Comparison of ENCODE assay signal across 1 cellular context in the genomic region with DNA sequence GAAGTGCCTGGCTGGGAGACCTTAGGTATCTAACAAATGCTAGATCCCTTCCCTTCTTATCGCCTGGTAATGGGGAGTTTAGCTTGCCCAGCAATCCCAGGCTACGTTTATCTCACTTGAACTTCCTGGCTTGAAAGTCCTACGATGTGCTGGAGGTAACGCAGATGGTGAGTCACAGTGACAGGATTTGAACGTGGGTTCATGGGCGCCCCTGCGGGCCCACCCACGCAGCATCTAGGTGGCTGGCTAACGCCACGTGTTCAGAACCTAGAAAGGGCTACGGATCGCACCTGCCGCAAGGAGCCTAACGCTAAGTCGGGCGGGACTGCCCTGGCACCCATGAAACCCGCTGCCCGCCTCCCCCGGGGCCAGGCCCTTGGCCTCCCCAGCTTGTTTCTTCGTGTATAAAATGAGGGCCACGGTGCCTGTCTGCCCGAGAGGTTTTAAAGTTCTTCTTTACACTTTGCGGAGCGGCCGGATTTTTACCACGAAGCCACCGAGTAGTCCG.
TF ChIP-seq lines count a peak whose summit lies in the region.

No MANE protein-coding gene starts in this region.

TF ChIP-seq in HepG2, 621 proteins besides CTCF, POLR2A, EP300 and RAD21 (continued from another document and continues in another):
- TF ChIP-seq, protein P1, sequence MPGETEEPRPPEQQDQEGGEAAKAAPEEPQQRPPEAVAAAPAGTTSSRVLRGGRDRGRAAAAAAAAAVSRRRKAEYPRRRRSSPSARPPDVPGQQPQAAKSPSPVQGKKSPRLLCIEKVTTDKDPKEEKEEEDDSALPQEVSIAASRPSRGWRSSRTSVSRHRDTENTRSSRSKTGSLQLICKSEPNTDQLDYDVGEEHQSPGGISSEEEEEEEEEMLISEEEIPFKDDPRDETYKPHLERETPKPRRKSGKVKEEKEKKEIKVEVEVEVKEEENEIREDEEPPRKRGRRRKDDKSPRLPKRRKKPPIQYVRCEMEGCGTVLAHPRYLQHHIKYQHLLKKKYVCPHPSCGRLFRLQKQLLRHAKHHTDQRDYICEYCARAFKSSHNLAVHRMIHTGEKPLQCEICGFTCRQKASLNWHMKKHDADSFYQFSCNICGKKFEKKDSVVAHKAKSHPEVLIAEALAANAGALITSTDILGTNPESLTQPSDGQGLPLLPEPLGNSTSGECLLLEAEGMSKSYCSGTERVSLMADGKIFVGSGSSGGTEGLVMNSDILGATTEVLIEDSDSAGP (CRISPR knock-in tag; IDR thresholded peaks at IDR 0.05; ENCODE audit: borderline replicate concordance), result peak; percentile 84; the same call in 1 of the 2 replicates
- 0 out of 2 replicates have a peak, but pooled peaks have one; percentile 31 for TF ChIP-seq MED1 (CRISPR knock-in tag; IDR thresholded peaks at IDR 0.05)
- no peak for TF ChIP-seq ZNF589 (CRISPR knock-in tag; conservative IDR thresholded peaks at IDR 0.05)
- TF ChIP-seq ZNF136 (CRISPR knock-in tag; IDR thresholded peaks at IDR 0.05; ENCODE audit: low read depth), result no peak
- TF ChIP-seq, protein P2, sequence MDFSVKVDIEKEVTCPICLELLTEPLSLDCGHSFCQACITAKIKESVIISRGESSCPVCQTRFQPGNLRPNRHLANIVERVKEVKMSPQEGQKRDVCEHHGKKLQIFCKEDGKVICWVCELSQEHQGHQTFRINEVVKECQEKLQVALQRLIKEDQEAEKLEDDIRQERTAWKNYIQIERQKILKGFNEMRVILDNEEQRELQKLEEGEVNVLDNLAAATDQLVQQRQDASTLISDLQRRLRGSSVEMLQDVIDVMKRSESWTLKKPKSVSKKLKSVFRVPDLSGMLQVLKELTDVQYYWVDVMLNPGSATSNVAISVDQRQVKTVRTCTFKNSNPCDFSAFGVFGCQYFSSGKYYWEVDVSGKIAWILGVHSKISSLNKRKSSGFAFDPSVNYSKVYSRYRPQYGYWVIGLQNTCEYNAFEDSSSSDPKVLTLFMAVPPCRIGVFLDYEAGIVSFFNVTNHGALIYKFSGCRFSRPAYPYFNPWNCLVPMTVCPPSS (IDR thresholded peaks at IDR 0.05), result no peak
- TF ChIP-seq ARNTL (CRISPR knock-in tag; IDR thresholded peaks at IDR 0.05), result no peak; the same call in 1 of the 2 replicates
- TF ChIP-seq, protein P3, sequence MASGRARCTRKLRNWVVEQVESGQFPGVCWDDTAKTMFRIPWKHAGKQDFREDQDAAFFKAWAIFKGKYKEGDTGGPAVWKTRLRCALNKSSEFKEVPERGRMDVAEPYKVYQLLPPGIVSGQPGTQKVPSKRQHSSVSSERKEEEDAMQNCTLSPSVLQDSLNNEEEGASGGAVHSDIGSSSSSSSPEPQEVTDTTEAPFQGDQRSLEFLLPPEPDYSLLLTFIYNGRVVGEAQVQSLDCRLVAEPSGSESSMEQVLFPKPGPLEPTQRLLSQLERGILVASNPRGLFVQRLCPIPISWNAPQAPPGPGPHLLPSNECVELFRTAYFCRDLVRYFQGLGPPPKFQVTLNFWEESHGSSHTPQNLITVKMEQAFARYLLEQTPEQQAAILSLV (CRISPR knock-in tag; IDR thresholded peaks at IDR 0.05; ENCODE audit: borderline replicate concordance), result no peak
- no peak for TF ChIP-seq ETV6 (CRISPR knock-in tag; conservative IDR thresholded peaks at IDR 0.05)
- TF ChIP-seq NFE2L2 (IDR thresholded peaks at IDR 0.05; ENCODE audit: low read length), result no peak
- TF ChIP-seq RXRB (CRISPR knock-in tag; IDR thresholded peaks at IDR 0.05; ENCODE audit: borderline replicate concordance), result no peak
- TF ChIP-seq RBM39 (IDR thresholded peaks at IDR 0.05; ENCODE audit: low read depth, low read length, poor library complexity, severe bottlenecking), result no peak
- TF ChIP-seq ZNF350 (CRISPR knock-in tag; IDR thresholded peaks at IDR 0.05; ENCODE audit: borderline replicate concordance, low read depth), result no peak
- no peak for TF ChIP-seq LCORL (IDR thresholded peaks at IDR 0.05)
- TF ChIP-seq LCORL (CRISPR knock-in tag; IDR thresholded peaks at IDR 0.05), result no peak
- TF ChIP-seq ZNF326 (CRISPR knock-in tag; IDR thresholded peaks at IDR 0.05; ENCODE audit: borderline replicate concordance), result no peak
- no peak for TF ChIP-seq POLR2AphosphoS5 (IDR thresholded peaks at IDR 0.05; ENCODE audit: low read depth, low read length)
- TF ChIP-seq NAIF1 (CRISPR knock-in tag; IDR thresholded peaks at IDR 0.05; ENCODE audit: borderline replicate concordance), result peak; percentile 86; the same call in 1 of the 2 replicates
- no peak for TF ChIP-seq TRIM24 (CRISPR knock-in tag; IDR thresholded peaks at IDR 0.05)
- TF ChIP-seq SRF (IDR thresholded peaks at IDR 0.05; ENCODE audit: low read depth, low read length), result no peak
- no peak for TF ChIP-seq ZNF7 (CRISPR knock-in tag; IDR thresholded peaks at IDR 0.05)
- TF ChIP-seq ZEB1 (IDR thresholded peaks at IDR 0.05; ENCODE audit: insufficient replicate concordance, low read depth), result peak; percentile 41
- TF ChIP-seq MAF1 (CRISPR knock-in tag; IDR thresholded peaks at IDR 0.05; ENCODE audit: borderline replicate concordance), result no peak
- TF ChIP-seq, protein P4, sequence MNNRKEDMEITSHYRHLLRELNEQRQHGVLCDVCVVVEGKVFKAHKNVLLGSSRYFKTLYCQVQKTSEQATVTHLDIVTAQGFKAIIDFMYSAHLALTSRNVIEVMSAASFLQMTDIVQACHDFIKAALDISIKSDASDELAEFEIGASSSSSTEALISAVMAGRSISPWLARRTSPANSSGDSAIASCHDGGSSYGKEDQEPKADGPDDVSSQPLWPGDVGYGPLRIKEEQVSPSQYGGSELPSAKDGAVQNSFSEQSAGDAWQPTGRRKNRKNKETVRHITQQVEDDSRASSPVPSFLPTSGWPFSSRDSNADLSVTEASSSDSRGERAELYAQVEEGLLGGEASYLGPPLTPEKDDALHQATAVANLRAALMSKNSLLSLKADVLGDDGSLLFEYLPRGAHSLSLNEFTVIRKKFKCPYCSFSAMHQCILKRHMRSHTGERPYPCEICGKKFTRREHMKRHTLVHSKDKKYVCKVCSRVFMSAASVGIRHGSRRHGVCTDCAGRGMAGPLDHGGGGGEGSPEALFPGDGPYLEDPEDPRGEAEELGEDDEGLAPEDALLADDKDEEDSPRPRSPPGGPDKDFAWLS (CRISPR knock-in tag; IDR thresholded peaks at IDR 0.05; ENCODE audit: borderline replicate concordance), result no peak
- no peak; the same call in 1 of the 2 replicates for TF ChIP-seq SALL2 (CRISPR knock-in tag; IDR thresholded peaks at IDR 0.05)
- TF ChIP-seq ZKSCAN8 (CRISPR knock-in tag; IDR thresholded peaks at IDR 0.05; ENCODE audit: borderline replicate concordance), result no peak
- no peak for TF ChIP-seq ZNF24 (IDR thresholded peaks at IDR 0.05)
- TF ChIP-seq ISX (CRISPR knock-in tag; conservative IDR thresholded peaks at IDR 0.05), result no peak
- no peak for TF ChIP-seq NFE2 (CRISPR knock-in tag; IDR thresholded peaks at IDR 0.05)
- TF ChIP-seq HNRNPUL1 (IDR thresholded peaks at IDR 0.05; ENCODE audit: low read depth, low read length), result no peak
- no peak; the same call in 1 of the 2 replicates for TF ChIP-seq ZNF12 (CRISPR knock-in tag; IDR thresholded peaks at IDR 0.05)
- no peak for TF ChIP-seq ZBTB7B (CRISPR knock-in tag; IDR thresholded peaks at IDR 0.05)
- no peak for TF ChIP-seq CREB1 (IDR thresholded peaks at IDR 0.05)
- 0 out of 2 replicates have a peak, but pooled peaks have one; percentile 2 for TF ChIP-seq CREB1 (CRISPR knock-in tag; IDR thresholded peaks at IDR 0.05)
- TF ChIP-seq PAX8 (CRISPR knock-in tag; IDR thresholded peaks at IDR 0.05; ENCODE audit: borderline replicate concordance), result no peak
- TF ChIP-seq ZNF513 (CRISPR knock-in tag; conservative IDR thresholded peaks at IDR 0.05), result no peak
- TF ChIP-seq EZH2 (conservative IDR thresholded peaks at IDR 0.05; ENCODE audit: low read depth, low read length), result no peak
- TF ChIP-seq, protein P5, sequence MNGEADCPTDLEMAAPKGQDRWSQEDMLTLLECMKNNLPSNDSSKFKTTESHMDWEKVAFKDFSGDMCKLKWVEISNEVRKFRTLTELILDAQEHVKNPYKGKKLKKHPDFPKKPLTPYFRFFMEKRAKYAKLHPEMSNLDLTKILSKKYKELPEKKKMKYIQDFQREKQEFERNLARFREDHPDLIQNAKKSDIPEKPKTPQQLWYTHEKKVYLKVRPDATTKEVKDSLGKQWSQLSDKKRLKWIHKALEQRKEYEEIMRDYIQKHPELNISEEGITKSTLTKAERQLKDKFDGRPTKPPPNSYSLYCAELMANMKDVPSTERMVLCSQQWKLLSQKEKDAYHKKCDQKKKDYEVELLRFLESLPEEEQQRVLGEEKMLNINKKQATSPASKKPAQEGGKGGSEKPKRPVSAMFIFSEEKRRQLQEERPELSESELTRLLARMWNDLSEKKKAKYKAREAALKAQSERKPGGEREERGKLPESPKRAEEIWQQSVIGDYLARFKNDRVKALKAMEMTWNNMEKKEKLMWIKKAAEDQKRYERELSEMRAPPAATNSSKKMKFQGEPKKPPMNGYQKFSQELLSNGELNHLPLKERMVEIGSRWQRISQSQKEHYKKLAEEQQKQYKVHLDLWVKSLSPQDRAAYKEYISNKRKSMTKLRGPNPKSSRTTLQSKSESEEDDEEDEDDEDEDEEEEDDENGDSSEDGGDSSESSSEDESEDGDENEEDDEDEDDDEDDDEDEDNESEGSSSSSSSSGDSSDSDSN (CRISPR knock-in tag; IDR thresholded peaks at IDR 0.05), result peak; percentile 32; the same call in 1 of the 2 replicates
- TF ChIP-seq ERF (CRISPR knock-in tag; IDR thresholded peaks at IDR 0.05), result no peak
- TF ChIP-seq, protein P6, sequence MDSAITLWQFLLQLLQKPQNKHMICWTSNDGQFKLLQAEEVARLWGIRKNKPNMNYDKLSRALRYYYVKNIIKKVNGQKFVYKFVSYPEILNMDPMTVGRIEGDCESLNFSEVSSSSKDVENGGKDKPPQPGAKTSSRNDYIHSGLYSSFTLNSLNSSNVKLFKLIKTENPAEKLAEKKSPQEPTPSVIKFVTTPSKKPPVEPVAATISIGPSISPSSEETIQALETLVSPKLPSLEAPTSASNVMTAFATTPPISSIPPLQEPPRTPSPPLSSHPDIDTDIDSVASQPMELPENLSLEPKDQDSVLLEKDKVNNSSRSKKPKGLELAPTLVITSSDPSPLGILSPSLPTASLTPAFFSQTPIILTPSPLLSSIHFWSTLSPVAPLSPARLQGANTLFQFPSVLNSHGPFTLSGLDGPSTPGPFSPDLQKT (CRISPR knock-in tag; IDR thresholded peaks at IDR 0.05; ENCODE audit: borderline replicate concordance), result no peak
- TF ChIP-seq SAFB2 (CRISPR knock-in tag; IDR thresholded peaks at IDR 0.05; ENCODE audit: borderline replicate concordance, low read depth), result peak; percentile 19; the same call in 1 of the 2 replicates
- no peak for TF ChIP-seq KAT7 (CRISPR knock-in tag; IDR thresholded peaks at IDR 0.05; ENCODE audit: borderline replicate concordance)
- TF ChIP-seq MAZ (IDR thresholded peaks at IDR 0.05; ENCODE audit: borderline replicate concordance, low read depth, low read length), result no peak
- no peak for TF ChIP-seq MAZ (CRISPR knock-in tag; IDR thresholded peaks at IDR 0.05; ENCODE audit: low read depth)
- no peak for TF ChIP-seq HMG20B (CRISPR knock-in tag; conservative IDR thresholded peaks at IDR 0.05)
- no peak for TF ChIP-seq KLF9 (CRISPR knock-in tag; IDR thresholded peaks at IDR 0.05; ENCODE audit: low read depth)
- no peak for TF ChIP-seq MIER3 (CRISPR knock-in tag; IDR thresholded peaks at IDR 0.05; ENCODE audit: borderline replicate concordance)
- TF ChIP-seq SPEN (CRISPR knock-in tag; IDR thresholded peaks at IDR 0.05; ENCODE audit: low read depth), result 0 out of 2 replicates have a peak, but pooled peaks have one; percentile 8
- no peak for TF ChIP-seq FOXM1 (CRISPR knock-in tag; IDR thresholded peaks at IDR 0.05)
- TF ChIP-seq ZNF160 (CRISPR knock-in tag; IDR thresholded peaks at IDR 0.05), result 0 out of 2 replicates have a peak, but pooled peaks have one; percentile 1
- no peak for TF ChIP-seq SIX4 (CRISPR knock-in tag; IDR thresholded peaks at IDR 0.05)
- no peak for TF ChIP-seq GABPA (IDR thresholded peaks at IDR 0.05; ENCODE audit: low read depth, low read length)
- no peak for TF ChIP-seq GABPA (CRISPR knock-in tag; IDR thresholded peaks at IDR 0.05; ENCODE audit: low read depth)
- TF ChIP-seq ZNF292 (CRISPR knock-in tag; IDR thresholded peaks at IDR 0.05; ENCODE audit: borderline replicate concordance, low read depth), result no peak
